1 cellular context compared by ENCODE assay signal in the genomic region with DNA sequence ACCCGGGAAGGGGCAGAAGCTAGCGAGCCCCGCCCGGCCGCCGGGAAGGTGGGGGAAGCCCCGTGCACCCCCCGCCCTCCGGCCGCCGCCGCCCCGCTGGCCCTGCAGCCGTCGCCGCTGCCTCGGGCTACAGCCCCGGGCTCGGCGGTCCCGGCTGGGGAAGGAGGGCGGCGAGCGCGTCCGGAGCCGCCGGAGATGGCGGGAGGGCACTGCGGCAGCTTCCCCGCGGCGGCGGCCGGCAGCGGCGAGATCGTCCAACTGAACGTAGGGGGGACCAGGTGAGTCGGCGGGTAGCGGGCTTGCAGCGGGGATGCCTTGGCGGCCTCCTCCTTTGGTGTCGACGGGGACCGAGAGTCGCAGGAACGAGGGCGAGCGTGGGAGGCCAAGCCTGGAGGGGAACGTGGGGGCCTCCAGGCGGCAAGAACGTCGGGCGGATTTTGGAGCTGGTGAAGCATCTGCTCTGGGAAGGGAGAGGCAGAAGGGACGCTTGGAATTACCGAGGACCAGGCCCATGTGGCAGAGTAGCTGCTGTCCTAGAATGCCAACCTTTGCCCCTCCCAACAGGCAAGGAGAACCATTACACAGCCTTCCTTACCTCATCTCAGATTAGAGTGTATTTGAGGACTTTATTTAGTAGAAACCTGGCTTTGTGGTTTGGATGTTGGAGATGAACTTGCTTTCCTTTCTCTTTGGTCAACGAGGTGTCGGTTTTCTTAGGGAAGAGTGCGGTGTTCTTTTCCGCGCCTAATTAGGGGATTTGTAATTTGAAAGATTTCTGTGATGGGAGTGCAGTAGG.
A peak's percentile ranks its signal among the peaks of the same experiment; 100 is the strongest.
TF ChIP-seq lines count a peak whose summit lies in the region.

No MANE protein-coding gene starts in this region.

TF ChIP-seq in WTC11, 78 proteins besides CTCF, POLR2A, EP300 and RAD21 (continued from another document and continues in another):
- TF ChIP-seq, protein P1, sequence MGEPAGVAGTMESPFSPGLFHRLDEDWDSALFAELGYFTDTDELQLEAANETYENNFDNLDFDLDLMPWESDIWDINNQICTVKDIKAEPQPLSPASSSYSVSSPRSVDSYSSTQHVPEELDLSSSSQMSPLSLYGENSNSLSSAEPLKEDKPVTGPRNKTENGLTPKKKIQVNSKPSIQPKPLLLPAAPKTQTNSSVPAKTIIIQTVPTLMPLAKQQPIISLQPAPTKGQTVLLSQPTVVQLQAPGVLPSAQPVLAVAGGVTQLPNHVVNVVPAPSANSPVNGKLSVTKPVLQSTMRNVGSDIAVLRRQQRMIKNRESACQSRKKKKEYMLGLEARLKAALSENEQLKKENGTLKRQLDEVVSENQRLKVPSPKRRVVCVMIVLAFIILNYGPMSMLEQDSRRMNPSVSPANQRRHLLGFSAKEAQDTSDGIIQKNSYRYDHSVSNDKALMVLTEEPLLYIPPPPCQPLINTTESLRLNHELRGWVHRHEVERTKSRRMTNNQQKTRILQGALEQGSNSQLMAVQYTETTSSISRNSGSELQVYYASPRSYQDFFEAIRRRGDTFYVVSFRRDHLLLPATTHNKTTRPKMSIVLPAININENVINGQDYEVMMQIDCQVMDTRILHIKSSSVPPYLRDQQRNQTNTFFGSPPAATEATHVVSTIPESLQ (CRISPR knock-in tag; IDR thresholded peaks at IDR 0.05) = no peak
- no peak for TF ChIP-seq GRHL2 (CRISPR knock-in tag; IDR thresholded peaks at IDR 0.05; ENCODE audit: insufficient replicate concordance, severe bottlenecking)
- no peak for TF ChIP-seq ZNF416 (CRISPR knock-in tag; IDR thresholded peaks at IDR 0.05)
- TF ChIP-seq, protein P2, sequence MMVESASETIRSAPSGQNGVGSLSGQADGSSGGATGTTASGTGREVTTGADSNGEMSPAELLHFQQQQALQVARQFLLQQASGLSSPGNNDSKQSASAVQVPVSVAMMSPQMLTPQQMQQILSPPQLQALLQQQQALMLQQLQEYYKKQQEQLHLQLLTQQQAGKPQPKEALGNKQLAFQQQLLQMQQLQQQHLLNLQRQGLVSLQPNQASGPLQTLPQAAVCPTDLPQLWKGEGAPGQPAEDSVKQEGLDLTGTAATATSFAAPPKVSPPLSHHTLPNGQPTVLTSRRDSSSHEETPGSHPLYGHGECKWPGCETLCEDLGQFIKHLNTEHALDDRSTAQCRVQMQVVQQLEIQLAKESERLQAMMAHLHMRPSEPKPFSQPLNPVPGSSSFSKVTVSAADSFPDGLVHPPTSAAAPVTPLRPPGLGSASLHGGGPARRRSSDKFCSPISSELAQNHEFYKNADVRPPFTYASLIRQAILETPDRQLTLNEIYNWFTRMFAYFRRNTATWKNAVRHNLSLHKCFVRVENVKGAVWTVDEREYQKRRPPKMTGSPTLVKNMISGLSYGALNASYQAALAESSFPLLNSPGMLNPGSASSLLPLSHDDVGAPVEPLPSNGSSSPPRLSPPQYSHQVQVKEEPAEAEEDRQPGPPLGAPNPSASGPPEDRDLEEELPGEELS (CRISPR knock-in tag; IDR thresholded peaks at IDR 0.05) = no peak; the same call in 1 of the 2 replicates
- no peak for TF ChIP-seq TEAD4 (CRISPR knock-in tag; IDR thresholded peaks at IDR 0.05)
- TF ChIP-seq GABPB1 (CRISPR knock-in tag; IDR thresholded peaks at IDR 0.05) = no peak
- TF ChIP-seq, protein P3, sequence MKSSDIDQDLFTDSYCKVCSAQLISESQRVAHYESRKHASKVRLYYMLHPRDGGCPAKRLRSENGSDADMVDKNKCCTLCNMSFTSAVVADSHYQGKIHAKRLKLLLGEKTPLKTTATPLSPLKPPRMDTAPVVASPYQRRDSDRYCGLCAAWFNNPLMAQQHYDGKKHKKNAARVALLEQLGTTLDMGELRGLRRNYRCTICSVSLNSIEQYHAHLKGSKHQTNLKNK (CRISPR knock-in tag; IDR thresholded peaks at IDR 0.05) = no peak
- TF ChIP-seq PRRX2 (CRISPR knock-in tag; IDR thresholded peaks at IDR 0.05) = no peak
- no peak for TF ChIP-seq NR2C2 (CRISPR knock-in tag; IDR thresholded peaks at IDR 0.05)
- TF ChIP-seq JAZF1 (CRISPR knock-in tag; IDR thresholded peaks at IDR 0.05) = no peak
- TF ChIP-seq EMX1 (CRISPR knock-in tag; IDR thresholded peaks at IDR 0.05) = 0 out of 2 replicates have a peak, but pooled peaks have one; percentile 59
- TF ChIP-seq, protein P4, sequence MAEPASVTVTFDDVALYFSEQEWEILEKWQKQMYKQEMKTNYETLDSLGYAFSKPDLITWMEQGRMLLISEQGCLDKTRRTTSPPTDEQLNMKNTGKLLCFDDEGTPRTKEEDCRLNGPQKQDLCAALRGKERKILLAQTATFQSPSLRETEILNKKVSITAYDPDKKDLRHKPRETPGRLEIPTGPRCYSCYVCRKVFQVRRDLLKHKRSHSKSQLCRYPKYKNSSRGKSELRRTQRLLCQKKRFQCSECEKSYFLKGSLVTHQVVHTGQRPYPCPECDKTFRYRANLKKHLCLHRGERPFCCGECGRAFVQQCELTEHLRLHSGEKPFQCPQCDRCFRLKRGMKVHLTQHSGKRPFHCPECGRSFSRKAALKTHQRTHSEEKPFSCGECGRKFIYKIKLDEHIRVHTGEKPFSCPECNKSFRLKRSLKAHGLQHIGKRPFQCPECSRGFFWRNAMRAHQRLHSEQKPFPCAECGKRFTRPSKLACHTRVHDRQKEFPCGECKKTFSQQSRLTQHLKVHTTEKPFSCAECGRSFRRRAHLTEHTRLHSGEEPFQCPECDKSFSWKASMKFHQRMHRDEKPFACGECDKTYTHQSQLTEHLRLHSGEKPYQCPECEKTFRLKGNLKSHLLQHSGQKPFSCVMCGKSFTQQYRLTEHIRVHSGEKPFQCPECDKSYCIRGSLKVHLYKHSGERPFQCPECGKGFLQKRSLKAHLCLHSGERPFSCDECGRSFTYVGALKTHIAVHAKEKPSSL (CRISPR knock-in tag; conservative IDR thresholded peaks at IDR 0.05) = no peak
- no peak for TF ChIP-seq ZBTB21 (CRISPR knock-in tag; IDR thresholded peaks at IDR 0.05; ENCODE audit: borderline replicate concordance)
- TF ChIP-seq RORB (CRISPR knock-in tag; IDR thresholded peaks at IDR 0.05) = no peak
- TF ChIP-seq, protein P5, sequence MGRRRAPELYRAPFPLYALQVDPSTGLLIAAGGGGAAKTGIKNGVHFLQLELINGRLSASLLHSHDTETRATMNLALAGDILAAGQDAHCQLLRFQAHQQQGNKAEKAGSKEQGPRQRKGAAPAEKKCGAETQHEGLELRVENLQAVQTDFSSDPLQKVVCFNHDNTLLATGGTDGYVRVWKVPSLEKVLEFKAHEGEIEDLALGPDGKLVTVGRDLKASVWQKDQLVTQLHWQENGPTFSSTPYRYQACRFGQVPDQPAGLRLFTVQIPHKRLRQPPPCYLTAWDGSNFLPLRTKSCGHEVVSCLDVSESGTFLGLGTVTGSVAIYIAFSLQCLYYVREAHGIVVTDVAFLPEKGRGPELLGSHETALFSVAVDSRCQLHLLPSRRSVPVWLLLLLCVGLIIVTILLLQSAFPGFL (CRISPR knock-in tag; IDR thresholded peaks at IDR 0.05; ENCODE audit: borderline replicate concordance) = no peak
- TF ChIP-seq, protein P6, sequence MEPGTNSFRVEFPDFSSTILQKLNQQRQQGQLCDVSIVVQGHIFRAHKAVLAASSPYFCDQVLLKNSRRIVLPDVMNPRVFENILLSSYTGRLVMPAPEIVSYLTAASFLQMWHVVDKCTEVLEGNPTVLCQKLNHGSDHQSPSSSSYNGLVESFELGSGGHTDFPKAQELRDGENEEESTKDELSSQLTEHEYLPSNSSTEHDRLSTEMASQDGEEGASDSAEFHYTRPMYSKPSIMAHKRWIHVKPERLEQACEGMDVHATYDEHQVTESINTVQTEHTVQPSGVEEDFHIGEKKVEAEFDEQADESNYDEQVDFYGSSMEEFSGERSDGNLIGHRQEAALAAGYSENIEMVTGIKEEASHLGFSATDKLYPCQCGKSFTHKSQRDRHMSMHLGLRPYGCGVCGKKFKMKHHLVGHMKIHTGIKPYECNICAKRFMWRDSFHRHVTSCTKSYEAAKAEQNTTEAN (CRISPR knock-in tag; IDR thresholded peaks at IDR 0.05) = no peak
- TF ChIP-seq, protein P7, sequence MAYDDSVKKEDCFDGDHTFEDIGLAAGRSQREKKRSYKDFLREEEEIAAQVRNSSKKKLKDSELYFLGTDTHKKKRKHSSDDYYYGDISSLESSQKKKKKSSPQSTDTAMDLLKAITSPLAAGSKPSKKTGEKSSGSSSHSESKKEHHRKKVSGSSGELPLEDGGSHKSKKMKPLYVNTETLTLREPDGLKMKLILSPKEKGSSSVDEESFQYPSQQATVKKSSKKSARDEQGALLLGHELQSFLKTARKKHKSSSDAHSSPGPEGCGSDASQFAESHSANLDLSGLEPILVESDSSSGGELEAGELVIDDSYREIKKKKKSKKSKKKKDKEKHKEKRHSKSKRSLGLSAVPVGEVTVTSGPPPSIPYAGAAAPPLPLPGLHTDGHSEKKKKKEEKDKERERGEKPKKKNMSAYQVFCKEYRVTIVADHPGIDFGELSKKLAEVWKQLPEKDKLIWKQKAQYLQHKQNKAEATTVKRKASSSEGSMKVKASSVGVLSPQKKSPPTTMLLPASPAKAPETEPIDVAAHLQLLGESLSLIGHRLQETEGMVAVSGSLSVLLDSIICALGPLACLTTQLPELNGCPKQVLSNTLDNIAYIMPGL (CRISPR knock-in tag; IDR thresholded peaks at IDR 0.05) = no peak
- no peak for TF ChIP-seq SMAD4 (CRISPR knock-in tag; IDR thresholded peaks at IDR 0.05)
- TF ChIP-seq SMAD3 (CRISPR knock-in tag; IDR thresholded peaks at IDR 0.05; ENCODE audit: borderline replicate concordance) = no peak
- TF ChIP-seq NR1H2 (CRISPR knock-in tag; IDR thresholded peaks at IDR 0.05) = no peak
- TF ChIP-seq, protein P8, sequence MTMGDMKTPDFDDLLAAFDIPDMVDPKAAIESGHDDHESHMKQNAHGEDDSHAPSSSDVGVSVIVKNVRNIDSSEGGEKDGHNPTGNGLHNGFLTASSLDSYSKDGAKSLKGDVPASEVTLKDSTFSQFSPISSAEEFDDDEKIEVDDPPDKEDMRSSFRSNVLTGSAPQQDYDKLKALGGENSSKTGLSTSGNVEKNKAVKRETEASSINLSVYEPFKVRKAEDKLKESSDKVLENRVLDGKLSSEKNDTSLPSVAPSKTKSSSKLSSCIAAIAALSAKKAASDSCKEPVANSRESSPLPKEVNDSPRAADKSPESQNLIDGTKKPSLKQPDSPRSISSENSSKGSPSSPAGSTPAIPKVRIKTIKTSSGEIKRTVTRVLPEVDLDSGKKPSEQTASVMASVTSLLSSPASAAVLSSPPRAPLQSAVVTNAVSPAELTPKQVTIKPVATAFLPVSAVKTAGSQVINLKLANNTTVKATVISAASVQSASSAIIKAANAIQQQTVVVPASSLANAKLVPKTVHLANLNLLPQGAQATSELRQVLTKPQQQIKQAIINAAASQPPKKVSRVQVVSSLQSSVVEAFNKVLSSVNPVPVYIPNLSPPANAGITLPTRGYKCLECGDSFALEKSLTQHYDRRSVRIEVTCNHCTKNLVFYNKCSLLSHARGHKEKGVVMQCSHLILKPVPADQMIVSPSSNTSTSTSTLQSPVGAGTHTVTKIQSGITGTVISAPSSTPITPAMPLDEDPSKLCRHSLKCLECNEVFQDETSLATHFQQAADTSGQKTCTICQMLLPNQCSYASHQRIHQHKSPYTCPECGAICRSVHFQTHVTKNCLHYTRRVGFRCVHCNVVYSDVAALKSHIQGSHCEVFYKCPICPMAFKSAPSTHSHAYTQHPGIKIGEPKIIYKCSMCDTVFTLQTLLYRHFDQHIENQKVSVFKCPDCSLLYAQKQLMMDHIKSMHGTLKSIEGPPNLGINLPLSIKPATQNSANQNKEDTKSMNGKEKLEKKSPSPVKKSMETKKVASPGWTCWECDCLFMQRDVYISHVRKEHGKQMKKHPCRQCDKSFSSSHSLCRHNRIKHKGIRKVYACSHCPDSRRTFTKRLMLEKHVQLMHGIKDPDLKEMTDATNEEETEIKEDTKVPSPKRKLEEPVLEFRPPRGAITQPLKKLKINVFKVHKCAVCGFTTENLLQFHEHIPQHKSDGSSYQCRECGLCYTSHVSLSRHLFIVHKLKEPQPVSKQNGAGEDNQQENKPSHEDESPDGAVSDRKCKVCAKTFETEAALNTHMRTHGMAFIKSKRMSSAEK (CRISPR knock-in tag; IDR thresholded peaks at IDR 0.05; ENCODE audit: borderline replicate concordance) = no peak
- no peak for TF ChIP-seq FOXJ3 (CRISPR knock-in tag; IDR thresholded peaks at IDR 0.05; ENCODE audit: borderline replicate concordance)
- TF ChIP-seq ZNF396 (CRISPR knock-in tag; IDR thresholded peaks at IDR 0.05; ENCODE audit: borderline replicate concordance) = no peak
- no peak for TF ChIP-seq ZNF317 (CRISPR knock-in tag; IDR thresholded peaks at IDR 0.05; ENCODE audit: borderline replicate concordance, low read depth)
- TF ChIP-seq, protein P9, sequence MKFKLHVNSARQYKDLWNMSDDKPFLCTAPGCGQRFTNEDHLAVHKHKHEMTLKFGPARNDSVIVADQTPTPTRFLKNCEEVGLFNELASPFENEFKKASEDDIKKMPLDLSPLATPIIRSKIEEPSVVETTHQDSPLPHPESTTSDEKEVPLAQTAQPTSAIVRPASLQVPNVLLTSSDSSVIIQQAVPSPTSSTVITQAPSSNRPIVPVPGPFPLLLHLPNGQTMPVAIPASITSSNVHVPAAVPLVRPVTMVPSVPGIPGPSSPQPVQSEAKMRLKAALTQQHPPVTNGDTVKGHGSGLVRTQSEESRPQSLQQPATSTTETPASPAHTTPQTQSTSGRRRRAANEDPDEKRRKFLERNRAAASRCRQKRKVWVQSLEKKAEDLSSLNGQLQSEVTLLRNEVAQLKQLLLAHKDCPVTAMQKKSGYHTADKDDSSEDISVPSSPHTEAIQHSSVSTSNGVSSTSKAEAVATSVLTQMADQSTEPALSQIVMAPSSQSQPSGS (CRISPR knock-in tag; IDR thresholded peaks at IDR 0.05; ENCODE audit: borderline replicate concordance, low read depth) = no peak
- TF ChIP-seq, protein P10, sequence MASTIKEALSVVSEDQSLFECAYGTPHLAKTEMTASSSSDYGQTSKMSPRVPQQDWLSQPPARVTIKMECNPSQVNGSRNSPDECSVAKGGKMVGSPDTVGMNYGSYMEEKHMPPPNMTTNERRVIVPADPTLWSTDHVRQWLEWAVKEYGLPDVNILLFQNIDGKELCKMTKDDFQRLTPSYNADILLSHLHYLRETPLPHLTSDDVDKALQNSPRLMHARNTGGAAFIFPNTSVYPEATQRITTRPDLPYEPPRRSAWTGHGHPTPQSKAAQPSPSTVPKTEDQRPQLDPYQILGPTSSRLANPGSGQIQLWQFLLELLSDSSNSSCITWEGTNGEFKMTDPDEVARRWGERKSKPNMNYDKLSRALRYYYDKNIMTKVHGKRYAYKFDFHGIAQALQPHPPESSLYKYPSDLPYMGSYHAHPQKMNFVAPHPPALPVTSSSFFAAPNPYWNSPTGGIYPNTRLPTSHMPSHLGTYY (CRISPR knock-in tag; IDR thresholded peaks at IDR 0.05) = no peak
- peak; percentile 57; the same call in 1 of the 2 replicates for TF ChIP-seq NFE2L1 (CRISPR knock-in tag; IDR thresholded peaks at IDR 0.05)
